ENCODE assay signal across 14 cellular contexts in the genomic region with DNA sequence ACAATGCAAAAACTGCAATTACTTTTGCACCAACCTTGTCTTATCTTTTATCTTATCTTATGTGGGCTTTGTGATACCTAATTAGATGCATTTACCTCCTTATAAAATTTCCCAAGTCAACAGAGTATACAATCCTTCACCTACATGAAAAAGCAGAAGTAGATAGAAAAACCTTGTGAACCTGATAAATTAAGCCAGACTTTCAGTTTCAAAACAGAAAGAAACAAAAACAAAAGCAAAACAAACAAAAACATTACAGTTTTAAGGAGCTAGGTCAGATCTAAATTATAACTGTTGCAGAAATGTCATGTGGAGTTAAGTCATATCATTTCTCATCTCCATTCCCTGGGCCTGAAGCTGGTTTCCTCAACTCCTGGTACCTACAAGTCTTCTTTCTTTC. TPM values are rescaled to one million over a fixed set of nuclear protein-coding genes. Genes with fewer than 3 reads are reported as not detected.
A peak's percentile ranks its signal among the peaks of the same experiment; 100 is the strongest.
DNase-seq lines count a peak whose midpoint lies in the region; ATAC-seq and TF ChIP-seq lines count a peak whose summit lies in the region.
"Had no signal": no experiment of that assay in that cellular context is flagged by ENCODE, and none has a peak within 500 bp of the region (broad histone marks: within the 10 kb centered on the region; RNA-seq: fewer than 3 reads in every experiment).

No MANE protein-coding gene starts in this region.

- peaks cover 4% of the 10 kb centered on the region for H3K9me3 Mint-ChIP-seq in activated CD4-positive, alpha-beta memory T cell treated with anti-CD3 and anti-CD28 coated beads for 36 hours
- H3K9me3 Mint-ChIP-seq: activated T-cell treated with anti-CD3 and anti-CD28 coated beads, Interleukin-2, amount 50 U/mL, for 24 hours had no signal

- no peaks in the 10 kb centered on the region for H3K36me3 Mint-ChIP-seq in activated CD4-positive, alpha-beta memory T cell treated with anti-CD3 and anti-CD28 coated beads for 36 hours

- CTCF ChIA-PET in activated CD4-positive, alpha-beta memory T cell treated with anti-CD3 and anti-CD28 coated beads for 36 hours (lab: Charles Lee): no interaction called here

- intact Hi-C loops in activated CD4-positive, alpha-beta memory T cell treated with anti-CD3 and anti-CD28 coated beads for 36 hours (cut with micrococcal nuclease): no loop called here

- no peaks in the 10 kb centered on the region for H3K9me3 ChIP-seq in suprapubic skin
- H3K9me3 ChIP-seq: BLaER1 treated with 17β-estradiol and CSF1 and Interleukin-3, amounts not matched to agents 10 nM and 100 nM; left ventricle myocardium inferior had no signal

- TF ChIP-seq EP300 in suprapubic skin (IDR thresholded peaks at IDR 0.05): no peak

- no peak overlapping the region for H3K27ac Mint-ChIP-seq in activated CD4-positive, alpha-beta memory T cell treated with anti-CD3 and anti-CD28 coated beads for 36 hours
- H3K27ac Mint-ChIP-seq: activated T-cell treated with anti-CD3 and anti-CD28 coated beads, Interleukin-2, amount 50 U/mL, for 24 hours had no signal

- H3K27me3 Mint-ChIP-seq in activated CD4-positive, alpha-beta memory T cell treated with anti-CD3 and anti-CD28 coated beads for 36 hours: no peaks in the 10 kb centered on the region
- H3K27me3 Mint-ChIP-seq: activated T-cell treated with anti-CD3 and anti-CD28 coated beads, Interleukin-2, amount 50 U/mL, for 24 hours had no signal

- DNase-seq in activated T-cell treated with anti-CD3 and anti-CD28 coated beads for 4 hours (no peak), suprapubic skin (ENCODE audit: low spot score in 2 of 2) (no peak), anterior cingulate cortex (lab: John Stamatoyannopoulos, UW) (no peak)
- no peak for DNase-seq in activated CD4-positive, alpha-beta memory T cell treated with anti-CD3 and anti-CD28 coated beads for 36 hours
- DNase-seq: activated T-cell treated with anti-CD3 and anti-CD28 coated beads, Interleukin-2, amount 50 U/mL, for 24 hours; left ventricle myocardium inferior; NCI-H446 had no signal

- ATAC-seq in GM18861 (IDR thresholded peaks at IDR 0.05; ENCODE audit: unreplicated experiment) (peak; percentile 90), GM21423 (IDR thresholded peaks at IDR 0.05; ENCODE audit: unreplicated experiment) (peak; percentile 90), HG02973 (IDR thresholded peaks at IDR 0.05; ENCODE audit: unreplicated experiment) (peak; percentile 83), HG03565 (IDR thresholded peaks at IDR 0.05; ENCODE audit: unreplicated experiment) (peak; percentile 92)
- ATAC-seq: HCT116 had no signal

- H3K4me1 ChIP-seq in suprapubic skin: no peaks in the 10 kb centered on the region
- H3K4me1 ChIP-seq: left ventricle myocardium inferior had no signal

- H3K4me1 Mint-ChIP-seq in activated CD4-positive, alpha-beta memory T cell treated with anti-CD3 and anti-CD28 coated beads for 36 hours (ENCODE audit: low read depth): no peaks in the 10 kb centered on the region
- H3K4me1 Mint-ChIP-seq: neural crest cell had no signal

- POLR2A ChIA-PET in activated CD4-positive, alpha-beta memory T cell treated with anti-CD3 and anti-CD28 coated beads for 36 hours (lab: Charles Lee): no interaction called here

- H3K27ac ChIP-seq in suprapubic skin: no peak overlapping the region
- H3K27ac ChIP-seq: BLaER1 treated with 17β-estradiol and CSF1 and Interleukin-3, amounts not matched to agents 10 nM and 100 nM; left ventricle myocardium inferior had no signal

- H3K27me3 ChIP-seq in suprapubic skin: no peaks in the 10 kb centered on the region
- H3K27me3 ChIP-seq: BLaER1 treated with 17β-estradiol and CSF1 and Interleukin-3, amounts not matched to agents 10 nM and 100 nM had no signal

- no peak for TF ChIP-seq POLR2A in suprapubic skin (IDR thresholded peaks at IDR 0.05)

- no peak overlapping the region for H3K4me3 ChIP-seq in suprapubic skin
- H3K4me3 ChIP-seq: BLaER1 treated with 17β-estradiol and CSF1 and Interleukin-3, amounts not matched to agents 10 nM and 100 nM; left ventricle myocardium inferior had no signal

- no peak for TF ChIP-seq CTCF in suprapubic skin (IDR thresholded peaks at IDR 0.05)

- no peak overlapping the region for H3K4me3 Mint-ChIP-seq in activated CD4-positive, alpha-beta memory T cell treated with anti-CD3 and anti-CD28 coated beads for 36 hours
- H3K4me3 Mint-ChIP-seq: activated T-cell treated with anti-CD3 and anti-CD28 coated beads, Interleukin-2, amount 50 U/mL, for 24 hours; neural crest cell had no signal

- H3K36me3 ChIP-seq in suprapubic skin: no peaks in the 10 kb centered on the region
- H3K36me3 ChIP-seq: BLaER1 treated with 17β-estradiol and CSF1 and Interleukin-3, amounts not matched to agents 10 nM and 100 nM; left ventricle myocardium inferior had no signal

RNA-seq across cellular contexts. Expression of a gene that starts 24.9 kb away (rescaled TPM):
- total RNA-seq in suprapubic skin: 1 to 10 TPM in 1 of 4 donors, under 1 TPM in 3; 0.45 to 1.3 (median 0.66) TPM
- total RNA-seq in activated CD4-positive, alpha-beta memory T cell treated with anti-CD3 and anti-CD28 coated beads for 36 hours: not detected
